In the genomic region with DNA sequence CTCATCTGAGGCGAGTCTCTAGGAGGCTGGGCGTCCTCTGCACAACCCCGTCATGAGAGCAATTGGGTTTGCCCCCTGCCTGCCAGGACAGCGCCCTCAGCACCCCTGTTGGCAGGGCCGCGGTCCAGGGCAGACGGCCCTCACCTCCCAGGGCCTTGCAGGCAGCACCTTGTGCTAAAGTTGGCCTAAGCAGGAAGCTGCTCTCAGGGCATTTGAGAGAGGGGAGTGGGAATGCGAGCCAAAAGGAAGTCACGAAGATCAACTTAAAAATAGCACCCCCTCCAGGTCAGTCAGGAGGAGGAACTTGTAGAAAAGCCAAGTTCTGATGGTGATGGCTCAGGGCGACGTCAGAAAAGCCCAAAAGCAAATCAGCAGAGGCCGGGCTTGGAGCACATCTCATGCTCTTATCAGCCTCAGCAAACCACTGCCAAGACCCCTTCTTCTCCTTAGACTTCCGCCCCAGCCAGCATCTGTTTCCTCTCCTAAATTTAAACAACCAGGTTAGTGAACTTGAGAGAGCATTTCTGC, we compare ENCODE assay signal across 8 cellular contexts. TPM values are rescaled to one million over a fixed set of nuclear protein-coding genes. Genes with fewer than 3 reads are reported as not detected.
A peak's percentile ranks its signal among the peaks of the same experiment; 100 is the strongest.
DNase-seq lines count a peak whose midpoint lies in the region; ATAC-seq lines count a peak whose summit lies in the region.

No MANE protein-coding gene starts in this region.

- H3K27ac Mint-ChIP-seq in activated CD4-positive, alpha-beta memory T cell treated with anti-CD3 and anti-CD28 coated beads for 36 hours = peak overlapping the region; percentile 71
- no peak overlapping the region for H3K27ac Mint-ChIP-seq in activated CD4-positive, alpha-beta memory T cell treated with anti-CD3 and anti-CD28 coated beads, Interleukin-2, amount 10 ng/mL, durations not matched to agents 7 days and 5 days

- POLR2A ChIA-PET in activated CD4-positive, alpha-beta memory T cell treated with anti-CD3 and anti-CD28 coated beads for 36 hours (lab: Charles Lee) = interaction anchor here (0.5 to 2.3 kb wide), 4 partner anchors 9 to 298 kb away, joined by 3 to 21 read pairs (median 10); no protein-coding TSS in a partner anchor
- POLR2A ChIA-PET in activated CD4-positive, alpha-beta memory T cell treated with anti-CD3 and anti-CD28 coated beads, Interleukin-2, amount 10 ng/mL, durations not matched to agents 7 days and 5 days (lab: Charles Lee) = interaction anchor here (0.7 to 2.5 kb wide), 6 partner anchors 8 to 159 kb away, joined by 3 to 28 read pairs (median 5); no protein-coding TSS in a partner anchor

- no peaks in the 10 kb centered on the region for H3K27me3 Mint-ChIP-seq in activated CD4-positive, alpha-beta memory T cell treated with anti-CD3 and anti-CD28 coated beads for 36 hours
- H3K27me3 Mint-ChIP-seq in activated CD4-positive, alpha-beta memory T cell treated with anti-CD3 and anti-CD28 coated beads, Interleukin-2, amount 10 ng/mL, durations not matched to agents 7 days and 5 days = no peaks in the 10 kb centered on the region

- ATAC-seq in HG02938 (IDR thresholded peaks at IDR 0.05; ENCODE audit: unreplicated experiment) = no peak
- ATAC-seq in GM18909 (IDR thresholded peaks at IDR 0.05; ENCODE audit: poor library complexity, unreplicated experiment) = no peak

- peak; percentile 44 for DNase-seq in activated CD4-positive, alpha-beta memory T cell treated with anti-CD3 and anti-CD28 coated beads for 36 hours
- DNase-seq in activated CD4-positive, alpha-beta memory T cell treated with anti-CD3 and anti-CD28 coated beads, Interleukin-2, amount 10 ng/mL, durations not matched to agents 7 days and 5 days = no peak
- peak; percentile 79 for DNase-seq in Jurkat, Clone E6-1 (ENCODE audit: low read depth, low spot score)
- DNase-seq in activated T-cell treated with anti-CD3 and anti-CD28 coated beads, Interleukin-2, amount 50 U/mL, for 48 hours = peak; percentile 61 to 65
- DNase-seq in head of caudate nucleus (peak in 26 of 42 donors; percentile 17 to 73 (median 44)), pons (ENCODE audit: low spot score) (peak; percentile 87)

- intact Hi-C loops in activated CD4-positive, alpha-beta memory T cell treated with anti-CD3 and anti-CD28 coated beads for 36 hours (cut with micrococcal nuclease) = loop anchor here (2.0 to 5.0 kb wide), 2 partner anchors 41 to 77 kb away; no protein-coding TSS in a partner anchor
- intact Hi-C loops in head of caudate nucleus (cut with DNase I) = loop anchor here (10.0 kb wide), 1 partner anchor 99 kb away; the partner anchor contains the start of gene RAP1A

- H3K4me3 Mint-ChIP-seq in activated CD4-positive, alpha-beta memory T cell treated with anti-CD3 and anti-CD28 coated beads for 36 hours = peak overlapping the region; percentile 48
- no peak overlapping the region for H3K4me3 Mint-ChIP-seq in activated CD4-positive, alpha-beta memory T cell treated with anti-CD3 and anti-CD28 coated beads, Interleukin-2, amount 10 ng/mL, durations not matched to agents 7 days and 5 days

- CTCF ChIA-PET in activated CD4-positive, alpha-beta memory T cell treated with anti-CD3 and anti-CD28 coated beads for 36 hours (lab: Charles Lee) = interaction anchor here (1.0 to 4.1 kb wide), 5 partner anchors 9 to 231 kb away, joined by 3 to 53 read pairs (median 4); no protein-coding TSS in a partner anchor
- CTCF ChIA-PET in activated CD4-positive, alpha-beta memory T cell treated with anti-CD3 and anti-CD28 coated beads, Interleukin-2, amount 10 ng/mL, durations not matched to agents 7 days and 5 days (lab: Charles Lee) = interaction anchor here (1.1 to 4.6 kb wide), 6 partner anchors 8 to 87 kb away, joined by 3 to 32 read pairs (median 4); no protein-coding TSS in a partner anchor

- H3K4me3 ChIP-seq in Jurkat, Clone E6-1 (ENCODE audit: low read length) = no peak overlapping the region

- peaks cover 35% of the 10 kb centered on the region for H3K4me1 Mint-ChIP-seq in activated CD4-positive, alpha-beta memory T cell treated with anti-CD3 and anti-CD28 coated beads for 36 hours (ENCODE audit: low read depth)
- peaks cover 31% of the 10 kb centered on the region for H3K4me1 Mint-ChIP-seq in activated CD4-positive, alpha-beta memory T cell treated with anti-CD3 and anti-CD28 coated beads, Interleukin-2, amount 10 ng/mL, durations not matched to agents 7 days and 5 days

- no peaks in the 10 kb centered on the region for H3K36me3 Mint-ChIP-seq in activated CD4-positive, alpha-beta memory T cell treated with anti-CD3 and anti-CD28 coated beads for 36 hours
- H3K36me3 Mint-ChIP-seq in activated CD4-positive, alpha-beta memory T cell treated with anti-CD3 and anti-CD28 coated beads, Interleukin-2, amount 10 ng/mL, durations not matched to agents 7 days and 5 days (ENCODE audit: low read depth) = no peaks in the 10 kb centered on the region

- no peaks in the 10 kb centered on the region for H3K9me3 Mint-ChIP-seq in activated CD4-positive, alpha-beta memory T cell treated with anti-CD3 and anti-CD28 coated beads for 36 hours
- no peaks in the 10 kb centered on the region for H3K9me3 Mint-ChIP-seq in activated CD4-positive, alpha-beta memory T cell treated with anti-CD3 and anti-CD28 coated beads, Interleukin-2, amount 10 ng/mL, durations not matched to agents 7 days and 5 days

RNA-seq across cellular contexts. Expression of gene ADORA3, which starts 12.6 kb away (rescaled TPM):
- under 1 TPM in 1 of 2 experiments, not detected in 1; 0.14 TPM for total RNA-seq in activated CD4-positive, alpha-beta memory T cell treated with anti-CD3 and anti-CD28 coated beads for 36 hours
- under 1 TPM; 0.18 TPM for total RNA-seq in activated CD4-positive, alpha-beta memory T cell treated with anti-CD3 and anti-CD28 coated beads, Interleukin-2, amount 10 ng/mL, durations not matched to agents 7 days and 5 days
- not detected for polyA plus RNA-seq in Jurkat, Clone E6-1 (2012; ENCODE audit: insufficient read depth, insufficient read length)

RNA-seq across cellular contexts. Expression of gene TMIGD3, which starts 12.6 kb away (rescaled TPM):
- total RNA-seq in activated CD4-positive, alpha-beta memory T cell treated with anti-CD3 and anti-CD28 coated beads for 36 hours = under 1 TPM in 1 of 2 experiments, not detected in 1; 0.24 TPM
- not detected for total RNA-seq in activated CD4-positive, alpha-beta memory T cell treated with anti-CD3 and anti-CD28 coated beads, Interleukin-2, amount 10 ng/mL, durations not matched to agents 7 days and 5 days
- not detected for polyA plus RNA-seq in Jurkat, Clone E6-1 (2012; ENCODE audit: insufficient read depth, insufficient read length)

RNA-seq across cellular contexts. Expression of gene C1orf162, which starts 42.3 kb away (rescaled TPM):
- total RNA-seq in activated CD4-positive, alpha-beta memory T cell treated with anti-CD3 and anti-CD28 coated beads for 36 hours = 1 to 10 TPM; 3.9 to 5.1 TPM
- 10 to 100 TPM; 13.2 to 14.0 TPM for total RNA-seq in activated CD4-positive, alpha-beta memory T cell treated with anti-CD3 and anti-CD28 coated beads, Interleukin-2, amount 10 ng/mL, durations not matched to agents 7 days and 5 days
- polyA plus RNA-seq in Jurkat, Clone E6-1 (2012; ENCODE audit: insufficient read depth, insufficient read length) = 1.2 TPM
